1 cellular context compared by ENCODE assay signal in genomic region chr17:27496501-27496943, GRCh38.
TF ChIP-seq lines count a peak whose summit lies in the region.

No MANE protein-coding gene starts in this region.

TF ChIP-seq in HepG2, 621 proteins besides CTCF, POLR2A, EP300 and RAD21 (continued from another document):
- no peak for TF ChIP-seq ZNF142 (CRISPR knock-in tag; IDR thresholded peaks at IDR 0.05)
- no peak for TF ChIP-seq ZBTB20 (CRISPR knock-in tag; IDR thresholded peaks at IDR 0.05; ENCODE audit: borderline replicate concordance, low read depth)
- TF ChIP-seq ZNF24 (IDR thresholded peaks at IDR 0.05) = no peak
- no peak for TF ChIP-seq THAP7 (CRISPR knock-in tag; IDR thresholded peaks at IDR 0.05)
- TF ChIP-seq FIP1L1 (IDR thresholded peaks at IDR 0.05; ENCODE audit: borderline replicate concordance, insufficient read depth, low read depth, low read length) = no peak
- no peak for TF ChIP-seq THYN1 (CRISPR knock-in tag; IDR thresholded peaks at IDR 0.05; ENCODE audit: borderline replicate concordance, low read depth)
TF ChIP-seq in HepG2: peak in this region for 58.
